13 cellular contexts compared by ENCODE assay signal in genomic region chr2:203659650-203660049, GRCh38. TPM values are rescaled to one million over a fixed set of nuclear protein-coding genes. Genes with fewer than 3 reads are reported as not detected.
DNase-seq lines count a peak whose midpoint lies in the region; ATAC-seq, FAIRE-seq and TF ChIP-seq lines count a peak whose summit lies in the region.
"Had no signal": no experiment of that assay in that cellular context is flagged by ENCODE, and none has a peak within 500 bp of the region (broad histone marks: within the 10 kb centered on the region; RNA-seq: fewer than 3 reads in every experiment).

No MANE protein-coding gene starts in this region.

- H3K36me3 ChIP-seq in K562 (ENCODE audit: control insufficient read depth, insufficient read depth, low read length) (no peaks in the 10 kb centered on the region), smooth muscle cell (ENCODE audit: low read depth) (no peaks in the 10 kb centered on the region)
- H3K36me3 ChIP-seq: spleen had no signal

- intact Hi-C loops in K562 (cut with micrococcal nuclease) = no loop called here

- ATAC-seq in GM18508 (IDR thresholded peaks at IDR 0.05; ENCODE audit: insufficient read depth, unreplicated experiment) = peak; percentile 61
- ATAC-seq in GM21576 (IDR thresholded peaks at IDR 0.05; ENCODE audit: unreplicated experiment) = peak; percentile 86
- peak; percentile 83 for ATAC-seq in HG03565 (IDR thresholded peaks at IDR 0.05; ENCODE audit: unreplicated experiment)
- no peak for ATAC-seq in K562
- no peak for ATAC-seq in HG03521 (IDR thresholded peaks at IDR 0.05; ENCODE audit: unreplicated experiment)
- ATAC-seq: stimulated activated naive CD8-positive, alpha-beta T cell treated with anti-CD3 and anti-CD28 coated beads, Interleukin-15, amount 100 ng/mL, for 72 hours had no signal

- H3K4me2 ChIP-seq in K562 (ENCODE audit: insufficient read depth, low read length) = no peak overlapping the region
- H3K4me2 ChIP-seq in smooth muscle cell = no peak overlapping the region

- H3K9me3 ChIP-seq in K562 (replicated peaks; ENCODE audit: control insufficient read depth, insufficient read depth, low read depth, low read length) (no peaks in the 10 kb centered on the region), smooth muscle cell (replicated peaks; ENCODE audit: low read depth) (no peaks in the 10 kb centered on the region)
- H3K9me3 ChIP-seq: spleen had no signal

- no peaks in the 10 kb centered on the region for H3F3A ChIP-seq in smooth muscle cell (ENCODE audit: low read depth)

- in situ Hi-C loops in K562 (cut with MboI) = no loop called here

- no peak overlapping the region for H3K27ac ChIP-seq in K562 (ENCODE audit: extremely low read depth, low read depth, low read length)
- no peak overlapping the region for H3K27ac ChIP-seq in smooth muscle cell (ENCODE audit: low read depth)

- H4K20me1 ChIP-seq in K562 (replicated peaks; ENCODE audit: control insufficient read depth, insufficient read depth, low read length) (no peaks in the 10 kb centered on the region), smooth muscle cell (ENCODE audit: low read depth) (no peaks in the 10 kb centered on the region)

- DNase-seq in K562 (ENCODE audit: extremely low read depth in 1 of 4, low spot score in 3 of 4) (no peak), dedifferentiated amniotic fluid mesenchymal stem cell (ENCODE audit: extremely low spot score) (no peak), smooth muscle cell (lab: John Stamatoyannopoulos, UW; ENCODE audit: unreplicated experiment) (no peak), GM03348 (ENCODE audit: low spot score) (no peak)
- DNase-seq: activated gamma-delta T cell treated with Interleukin-2 at 50 U/mL for 16 hours; NCI-H510A; spleen; stimulated activated naive CD8-positive, alpha-beta T cell treated with anti-CD3 and anti-CD28 coated beads, Interleukin-15, amount 100 ng/mL, for 72 hours had no signal

- H3K4me3 ChIP-seq in K562 (no peak overlapping the region), smooth muscle cell (no peak overlapping the region)
- H3K4me3 ChIP-seq: spleen had no signal

- TF ChIP-seq EP300 in K562 (IDR thresholded peaks at IDR 0.05; ENCODE audit: low read length) = no peak

- no peaks in the 10 kb centered on the region for H3K79me2 ChIP-seq in K562 (ENCODE audit: control insufficient read depth, insufficient read depth, low read length)
- H3K79me2 ChIP-seq in smooth muscle cell (ENCODE audit: low read depth) = no peaks in the 10 kb centered on the region

- POLR2A ChIA-PET in K562 (lab: Yijun Ruan, JAX) = no interaction called here

- no TSS peak for BruUV-seq in K562 (replicated peaks; lab: Mats Ljungman, UMichigan)

- H3K9me1 ChIP-seq in K562 (ENCODE audit: control insufficient read depth, insufficient read depth, low read length) = no peaks in the 10 kb centered on the region

- peaks cover 0 to 19% of the 10 kb centered on the region in 2 experiments; a peak in 3 of 5 replicates for H3K27me3 ChIP-seq in K562 (ENCODE audit: control insufficient read depth in 2 of 2, insufficient read depth in 2 of 2, low read length in 2 of 2)
- H3K27me3 ChIP-seq in smooth muscle cell (ENCODE audit: low read depth) = no peaks in the 10 kb centered on the region
- H3K27me3 ChIP-seq: spleen had no signal

- 0% methylated on average over 1 of the region's 2 CpGs for WGBS in K562 (ENCODE audit: insufficient coverage, low coverage, missing lambda C conversion rate)
- WGBS in smooth muscle cell (ENCODE audit: low lambda C conversion rate) = 78% methylated on average over 2 of the region's 2 CpGs

- CTCF ChIA-PET in K562 (lab: Yijun Ruan, JAX; ENCODE audit: low intra/inter-chr PET ratio) = no interaction called here

- H3K9ac ChIP-seq in K562 (ENCODE audit: insufficient read depth in 1 of 2, low read depth in 2 of 2, low read length in 2 of 2) (no peak overlapping the region), smooth muscle cell (ENCODE audit: low read depth) (no peak overlapping the region)

- no peak overlapping the region for H2AFZ ChIP-seq in K562 (ENCODE audit: low read depth, low read length)
- no peak overlapping the region for H2AFZ ChIP-seq in smooth muscle cell (ENCODE audit: low read depth)

- FAIRE-seq in K562 (lab: Jason Lieb, UNC) = no peak
- FAIRE-seq: HTR-8/SVneo had no signal

- TF ChIP-seq CTCF in K562 (IDR thresholded peaks at IDR 0.05 in 2 of 3, conservative IDR thresholded peaks at IDR 0.05 in 1 of 3; ENCODE audit: insufficient read depth in 2 of 3, low read depth in 1 of 3, low read length in 3 of 3) (no peak), smooth muscle cell (IDR thresholded peaks at IDR 0.05; ENCODE audit: borderline replicate concordance, insufficient read depth, poor library complexity, severe bottlenecking) (no peak)

- H3K4me1 ChIP-seq in K562 (replicated peaks in 1 of 2; ENCODE audit: control insufficient read depth in 2 of 2, insufficient read depth in 2 of 2, low read length in 2 of 2) (no peaks in the 10 kb centered on the region), smooth muscle cell (ENCODE audit: low read depth) (no peaks in the 10 kb centered on the region)

- TF ChIP-seq RAD21 in K562 (CRISPR knock-in tag; conservative IDR thresholded peaks at IDR 0.05 in 1 of 2, IDR thresholded peaks at IDR 0.05 in 1 of 2) = no peak

- TF ChIP-seq POLR2A in K562 (conservative IDR thresholded peaks at IDR 0.05) = no peak

TF ChIP-seq in K562, 482 proteins besides CTCF, POLR2A, EP300 and RAD21:
- TF ChIP-seq HSF4 (CRISPR knock-in tag; IDR thresholded peaks at IDR 0.05; ENCODE audit: borderline replicate concordance) = no peak
- TF ChIP-seq SPI1 (IDR thresholded peaks at IDR 0.05; ENCODE audit: borderline replicate concordance, low read depth, low read length) = peak; percentile 76

RNA-seq across cellular contexts. Expression of gene CD28, which starts 46.8 kb away (rescaled TPM):
- total RNA-seq in K562 (2011; cell fraction: chromatin; rRNA removed; ENCODE audit: low replicate concordance) = not detected in 2 replicates
- total RNA-seq in K562 (2011; cell fraction: nucleolus; rRNA removed) = not detected in 2 replicates
- not detected in 2 replicates for total RNA-seq in K562 (2011; cell fraction: nucleoplasm; rRNA removed)
- total RNA-seq in K562 (2014; rRNA removed) (not detected in 2 replicates), K562 (2014; rRNA removed; fragmentation: Illumina TruSeq; extraction: Trizol) (not detected in 2 replicates), K562 (2015; rRNA removed; fragmentation: Illumina TruSeq; extraction: Trizol) (not detected in 2 replicates), K562 (2021) (0.11 TPM in 2 replicates), smooth muscle cell (not detected in 2 replicates)
- polyA plus RNA-seq in K562 (2011; rRNA removed) (not detected in 2 replicates), K562 (2014; fragmentation: Illumina TruSeq; extraction: Trizol) (not detected in 2 replicates), K562 (2014; fragmentation: Nextera tagmentation; extraction: Ambion mirVana) (under 1 TPM in 1 of 2 experiments, not detected in 1; 0.01 TPM), K562 (2014; rRNA removed) (not detected in 2 replicates), smooth muscle cell (not detected in 2 replicates)
- not detected in 2 replicates for polyA plus RNA-seq in K562 (2011; cell fraction: cytosol; rRNA removed)
- polyA plus RNA-seq in K562 (2011; cell fraction: nucleus; rRNA removed) = not detected in 2 replicates
- not detected in 2 replicates for polyA plus RNA-seq in K562 (2012)
- not detected in 2 replicates for polyA minus RNA-seq in K562 (2011; rRNA and poly(A)+ RNA removed)
- not detected in 2 replicates for polyA minus RNA-seq in K562 (2011; cell fraction: cytosol; rRNA and poly(A)+ RNA removed)
- not detected in 2 replicates for polyA minus RNA-seq in K562 (2011; cell fraction: nucleus; rRNA and poly(A)+ RNA removed)

Comparison
In these comparisons a context has a peak if more than half of its experiments do, and no peak if none do; other contexts are left out.
1. ATAC-seq: peak in GM18508 (single experiment), GM21576 (single experiment) and HG03565 (single experiment); none in K562 (single experiment) and HG03521 (single experiment).